Comparison of ENCODE assay signal across 19 cellular contexts in genomic region chr12:119312904-119313303, GRCh38. TPM values are rescaled to one million over a fixed set of nuclear protein-coding genes. Genes with fewer than 3 reads are reported as not detected.
A peak's percentile ranks its signal among the peaks of the same experiment; 100 is the strongest.
DNase-seq lines count a peak whose midpoint lies in the region; ATAC-seq and TF ChIP-seq lines count a peak whose summit lies in the region.
"Had no signal": no experiment of that assay in that cellular context is flagged by ENCODE, and none has a peak within 500 bp of the region (broad histone marks: within the 10 kb centered on the region; RNA-seq: fewer than 3 reads in every experiment).

No MANE protein-coding gene starts in this region.

- H3K4me1 Mint-ChIP-seq in activated naive CD4-positive, alpha-beta T cell treated with anti-CD3 and anti-CD28 coated beads, Interleukin-2, amount 10 ng/mL, durations not matched to agents 7 days and 5 days = no peaks in the 10 kb centered on the region
- H3K4me1 Mint-ChIP-seq in progenitor cell of endocrine pancreas (ENCODE audit: low read depth) = peaks cover 22% of the 10 kb centered on the region
- no peaks in the 10 kb centered on the region for H3K4me1 Mint-ChIP-seq in activated T-cell treated with anti-CD3 and anti-CD28 coated beads, Interleukin-2, amount 50 U/mL, for 72 hours (ENCODE audit: low read depth)
- H3K4me1 Mint-ChIP-seq: CD4-positive, CD25-positive, alpha-beta regulatory T cell had no signal

- H3K27me3 ChIP-seq in WERI-Rb-1 (ENCODE audit: insufficient read depth, low read depth, severe bottlenecking) = no peaks in the 10 kb centered on the region

- no peak overlapping the region for H3K4me3 Mint-ChIP-seq in activated naive CD4-positive, alpha-beta T cell treated with anti-CD3 and anti-CD28 coated beads, Interleukin-2, amount 10 ng/mL, durations not matched to agents 7 days and 5 days
- H3K4me3 Mint-ChIP-seq in progenitor cell of endocrine pancreas (ENCODE audit: low read depth) = no peak overlapping the region
- no peak overlapping the region for H3K4me3 Mint-ChIP-seq in activated T-cell treated with anti-CD3 and anti-CD28 coated beads, Interleukin-2, amount 50 U/mL, for 72 hours
- H3K4me3 Mint-ChIP-seq: CD4-positive, CD25-positive, alpha-beta regulatory T cell; CD8-positive, alpha-beta T cell had no signal

- H3K4me3 ChIP-seq in WERI-Rb-1 (ENCODE audit: low read depth, low read length) (no peak overlapping the region), mucosa of descending colon (no peak overlapping the region)
- H3K4me3 ChIP-seq: A549 had no signal

- DNase-seq in activated naive CD4-positive, alpha-beta T cell treated with anti-CD3 and anti-CD28 coated beads, Interleukin-2, amount 10 ng/mL, durations not matched to agents 7 days and 5 days = no peak
- DNase-seq in activated naive CD4-positive, alpha-beta T cell treated with anti-CD3 and anti-CD28 coated beads, Interleukin-2, amount 50 U/mL, for 72 hours (ENCODE audit: low spot score in 2 of 2) = no peak
- DNase-seq in WERI-Rb-1 (no peak), progenitor cell of endocrine pancreas (ENCODE audit: low spot score, unreplicated experiment) (no peak), mucosa of descending colon (no peak)
- DNase-seq in activated T-cell treated with anti-CD3 and anti-CD28 coated beads, Interleukin-2, amount 50 U/mL, for 72 hours = no peak
- DNase-seq: 8988T; ACHN; AML-193; Caco-2; CD4-positive, CD25-positive, alpha-beta regulatory T cell; CD8-positive, alpha-beta T cell; DMS153; DND-41; H7; HCEC 1CT had no signal

- H3K36me3 Mint-ChIP-seq in activated naive CD4-positive, alpha-beta T cell treated with anti-CD3 and anti-CD28 coated beads, Interleukin-2, amount 10 ng/mL, durations not matched to agents 7 days and 5 days = no peaks in the 10 kb centered on the region
- H3K36me3 Mint-ChIP-seq in activated naive CD4-positive, alpha-beta T cell treated with anti-CD3 and anti-CD28 coated beads, Interleukin-2, amount 50 U/mL, for 72 hours = no peaks in the 10 kb centered on the region
- H3K36me3 Mint-ChIP-seq in progenitor cell of endocrine pancreas (ENCODE audit: insufficient read depth) = no peaks in the 10 kb centered on the region
- no peaks in the 10 kb centered on the region for H3K36me3 Mint-ChIP-seq in activated T-cell treated with anti-CD3 and anti-CD28 coated beads, Interleukin-2, amount 50 U/mL, for 72 hours (ENCODE audit: insufficient read depth in 2 of 2)
- H3K36me3 Mint-ChIP-seq: CD4-positive, CD25-positive, alpha-beta regulatory T cell; CD8-positive, alpha-beta T cell had no signal

- peak overlapping the region; percentile 50 for H3K27ac Mint-ChIP-seq in activated naive CD4-positive, alpha-beta T cell treated with anti-CD3 and anti-CD28 coated beads, Interleukin-2, amount 10 ng/mL, durations not matched to agents 7 days and 5 days
- H3K27ac Mint-ChIP-seq in activated naive CD4-positive, alpha-beta T cell treated with anti-CD3 and anti-CD28 coated beads, Interleukin-2, amount 50 U/mL, for 72 hours = no peak overlapping the region
- peak overlapping the region; percentile 61 for H3K27ac Mint-ChIP-seq in progenitor cell of endocrine pancreas
- H3K27ac Mint-ChIP-seq in activated T-cell treated with anti-CD3 and anti-CD28 coated beads, Interleukin-2, amount 50 U/mL, for 72 hours = no peak overlapping the region
- H3K27ac Mint-ChIP-seq: CD4-positive, CD25-positive, alpha-beta regulatory T cell; CD8-positive, alpha-beta T cell had no signal

- ATAC-seq in activated naive CD4-positive, alpha-beta T cell treated with anti-CD3 and anti-CD28 coated beads, Interleukin-2, amount 50 U/mL, for 72 hours = no peak
- ATAC-seq in mucosa of descending colon = no peak
- no peak for ATAC-seq in activated T-cell treated with anti-CD3 and anti-CD28 coated beads, Interleukin-2, amount 50 U/mL, for 72 hours (replicated peaks in 1 of 2)
- ATAC-seq: A549; CD8-positive, alpha-beta T cell had no signal

- intact Hi-C loops in mucosa of descending colon (cut with DNase I, micrococcal nuclease) = no loop called here

- H3K9me3 ChIP-seq in WERI-Rb-1 (ENCODE audit: severe bottlenecking) (peaks cover 3% of the 10 kb centered on the region), mucosa of descending colon (no peaks in the 10 kb centered on the region)
- H3K9me3 ChIP-seq: A549, Caco-2 had no signal

- TF ChIP-seq CTCF in WERI-Rb-1 (IDR thresholded peaks at IDR 0.05; ENCODE audit: low read depth, low read length) = no peak
- TF ChIP-seq CTCF in progenitor cell of endocrine pancreas (IDR thresholded peaks at IDR 0.05; ENCODE audit: unreplicated experiment) = no peak
- no peak for TF ChIP-seq CTCF in mucosa of descending colon (IDR thresholded peaks at IDR 0.05)

- no peaks in the 10 kb centered on the region for H3K27me3 Mint-ChIP-seq in activated naive CD4-positive, alpha-beta T cell treated with anti-CD3 and anti-CD28 coated beads, Interleukin-2, amount 10 ng/mL, durations not matched to agents 7 days and 5 days
- H3K27me3 Mint-ChIP-seq in progenitor cell of endocrine pancreas = no peaks in the 10 kb centered on the region
- H3K27me3 Mint-ChIP-seq in activated T-cell treated with anti-CD3 and anti-CD28 coated beads, Interleukin-2, amount 50 U/mL, for 72 hours (ENCODE audit: low read depth) = no peaks in the 10 kb centered on the region
- H3K27me3 Mint-ChIP-seq: CD4-positive, CD25-positive, alpha-beta regulatory T cell had no signal

- H3K4me1 ChIP-seq in mucosa of descending colon (ENCODE audit: low read depth) = no peaks in the 10 kb centered on the region
- H3K4me1 ChIP-seq: A549, Caco-2 had no signal

- peaks cover 2% of the 10 kb centered on the region for H3K9me3 Mint-ChIP-seq in activated naive CD4-positive, alpha-beta T cell treated with anti-CD3 and anti-CD28 coated beads, Interleukin-2, amount 10 ng/mL, durations not matched to agents 7 days and 5 days
- H3K9me3 Mint-ChIP-seq in activated naive CD4-positive, alpha-beta T cell treated with anti-CD3 and anti-CD28 coated beads, Interleukin-2, amount 50 U/mL, for 72 hours = peaks cover 0 to 3% of the 10 kb centered on the region in 2 donors
- peaks cover 8% of the 10 kb centered on the region for H3K9me3 Mint-ChIP-seq in progenitor cell of endocrine pancreas (ENCODE audit: low read depth)
- peaks cover 0 to 2% of the 10 kb centered on the region in 2 donors for H3K9me3 Mint-ChIP-seq in activated T-cell treated with anti-CD3 and anti-CD28 coated beads, Interleukin-2, amount 50 U/mL, for 72 hours
- H3K9me3 Mint-ChIP-seq: CD8-positive, alpha-beta T cell had no signal

- no peaks in the 10 kb centered on the region for H3K36me3 ChIP-seq in WERI-Rb-1
- H3K36me3 ChIP-seq in mucosa of descending colon (ENCODE audit: low read depth) = no peaks in the 10 kb centered on the region

- CTCF ChIA-PET in activated naive CD4-positive, alpha-beta T cell treated with anti-CD3 and anti-CD28 coated beads, Interleukin-2, amount 10 ng/mL, durations not matched to agents 7 days and 5 days (lab: Charles Lee) = no interaction called here

- H3K27ac ChIP-seq in WERI-Rb-1 = peak overlapping the region; percentile 40
- H3K27ac ChIP-seq: A549, C4-2B had no signal

RNA-seq across cellular contexts. Expression of gene CCDC60, which starts 21.6 kb away (rescaled TPM):
- total RNA-seq in activated naive CD4-positive, alpha-beta T cell treated with anti-CD3 and anti-CD28 coated beads, Interleukin-2, amount 50 U/mL, for 72 hours = not detected
- 17.6 and 23.4 TPM in 2 replicates for total RNA-seq in progenitor cell of endocrine pancreas
- total RNA-seq in mucosa of descending colon = 1 to 10 TPM; 2.2 to 3.5 (median 2.9) TPM
- total RNA-seq in activated T-cell treated with anti-CD3 and anti-CD28 coated beads, Interleukin-2, amount 50 U/mL, for 72 hours = not detected
- total RNA-seq: Caco-2; CD4-positive, CD25-positive, alpha-beta regulatory T cell; CD8-positive, alpha-beta T cell; H1 had no signal

Comparison
In these comparisons a context has a peak if more than half of its experiments do, and no peak if none do; other contexts are left out.
1. H3K27ac Mint-ChIP-seq: peak in activated naive CD4-positive, alpha-beta T cell treated with anti-CD3 and anti-CD28 coated beads, Interleukin-2, amount 10 ng/mL, durations not matched to agents 7 days and 5 days (single experiment) and progenitor cell of endocrine pancreas (single experiment); none in activated naive CD4-positive, alpha-beta T cell treated with anti-CD3 and anti-CD28 coated beads, Interleukin-2, amount 50 U/mL, for 72 hours (0 of 2) and activated T-cell treated with anti-CD3 and anti-CD28 coated beads, Interleukin-2, amount 50 U/mL, for 72 hours (single experiment).